Comparison of ENCODE assay signal across 1 cellular context in genomic region chr12:76030378-76031080, GRCh38.
TF ChIP-seq lines count a peak whose summit lies in the region.

No MANE protein-coding gene starts in this region.

TF ChIP-seq in HepG2, 621 proteins besides CTCF, POLR2A, EP300 and RAD21 (continued from another document):
- TF ChIP-seq REL (CRISPR knock-in tag; conservative IDR thresholded peaks at IDR 0.05) (no peak), PPARG (CRISPR knock-in tag; conservative IDR thresholded peaks at IDR 0.05) (no peak), ZNF607 (CRISPR knock-in tag; IDR thresholded peaks at IDR 0.05; ENCODE audit: borderline replicate concordance) (no peak), TOPORS (CRISPR knock-in tag; IDR thresholded peaks at IDR 0.05) (no peak; the same call in 1 of the 2 replicates), SRY (CRISPR knock-in tag; IDR thresholded peaks at IDR 0.05) (no peak), ZSCAN31 (CRISPR knock-in tag; IDR thresholded peaks at IDR 0.05; ENCODE audit: low read depth) (no peak), ZNF24 (IDR thresholded peaks at IDR 0.05) (no peak), ZNF572 (CRISPR knock-in tag; IDR thresholded peaks at IDR 0.05) (0 out of 2 replicates have a peak, but pooled peaks have one; percentile 31), ZNF615 (CRISPR knock-in tag; IDR thresholded peaks at IDR 0.05; ENCODE audit: borderline replicate concordance) (no peak), DNMT3B (CRISPR knock-in tag; conservative IDR thresholded peaks at IDR 0.05) (no peak), TAF1 (CRISPR knock-in tag; IDR thresholded peaks at IDR 0.05) (no peak), ZNF678 (CRISPR knock-in tag; IDR thresholded peaks at IDR 0.05) (no peak), ARNT2 (CRISPR knock-in tag; IDR thresholded peaks at IDR 0.05; ENCODE audit: low read depth) (no peak), MXD3 (CRISPR knock-in tag; IDR thresholded peaks at IDR 0.05) (no peak), ZNF709 (CRISPR knock-in tag; IDR thresholded peaks at IDR 0.05) (no peak), ZNF879 (CRISPR knock-in tag; IDR thresholded peaks at IDR 0.05) (no peak), ZNF83 (CRISPR knock-in tag; IDR thresholded peaks at IDR 0.05; ENCODE audit: borderline replicate concordance) (no peak), ZSCAN21 (CRISPR knock-in tag; IDR thresholded peaks at IDR 0.05; ENCODE audit: borderline replicate concordance) (no peak; the same call in 1 of the 2 replicates), SOX6 (IDR thresholded peaks at IDR 0.05) (no peak), SOX6 (CRISPR knock-in tag; IDR thresholded peaks at IDR 0.05) (no peak), SETDB1 (CRISPR knock-in tag; IDR thresholded peaks at IDR 0.05; ENCODE audit: borderline replicate concordance) (no peak), PRMT3 (CRISPR knock-in tag; IDR thresholded peaks at IDR 0.05; ENCODE audit: borderline replicate concordance, low read depth) (no peak), ZBTB21 (CRISPR knock-in tag; IDR thresholded peaks at IDR 0.05) (no peak), MBNL3 (CRISPR knock-in tag; conservative IDR thresholded peaks at IDR 0.05) (no peak), NR3C1 (CRISPR knock-in tag; IDR thresholded peaks at IDR 0.05) (no peak), ZMYM2 (CRISPR knock-in tag; IDR thresholded peaks at IDR 0.05) (no peak), HNRNPK (IDR thresholded peaks at IDR 0.05; ENCODE audit: low read depth, low read length, poor library complexity, severe bottlenecking) (peak; percentile 92), ZNF790 (CRISPR knock-in tag; IDR thresholded peaks at IDR 0.05; ENCODE audit: borderline replicate concordance) (no peak), ZNF318 (CRISPR knock-in tag; IDR thresholded peaks at IDR 0.05) (no peak), ZNF44 (CRISPR knock-in tag; IDR thresholded peaks at IDR 0.05) (no peak), ZBTB20 (CRISPR knock-in tag; IDR thresholded peaks at IDR 0.05; ENCODE audit: borderline replicate concordance, low read depth) (0 out of 2 replicates have a peak, but pooled peaks have one; percentile 1), ETV6 (CRISPR knock-in tag; conservative IDR thresholded peaks at IDR 0.05) (no peak), ZNF564 (CRISPR knock-in tag; IDR thresholded peaks at IDR 0.05) (0 out of 2 replicates have a peak, but pooled peaks have one; percentile 1), RAD51 (IDR thresholded peaks at IDR 0.05; ENCODE audit: borderline replicate concordance) (no peak), ZNF333 (CRISPR knock-in tag; IDR thresholded peaks at IDR 0.05; ENCODE audit: borderline replicate concordance) (no peak), FOXK1 (CRISPR knock-in tag; IDR thresholded peaks at IDR 0.05; ENCODE audit: borderline replicate concordance, low read depth) (no peak), ATM (IDR thresholded peaks at IDR 0.05; ENCODE audit: borderline replicate concordance) (no peak), ZNF10 (CRISPR knock-in tag; IDR thresholded peaks at IDR 0.05; ENCODE audit: borderline replicate concordance, low read depth) (no peak), ATF1 (CRISPR knock-in tag; IDR thresholded peaks at IDR 0.05) (no peak)
- TF ChIP-seq, protein P1, sequence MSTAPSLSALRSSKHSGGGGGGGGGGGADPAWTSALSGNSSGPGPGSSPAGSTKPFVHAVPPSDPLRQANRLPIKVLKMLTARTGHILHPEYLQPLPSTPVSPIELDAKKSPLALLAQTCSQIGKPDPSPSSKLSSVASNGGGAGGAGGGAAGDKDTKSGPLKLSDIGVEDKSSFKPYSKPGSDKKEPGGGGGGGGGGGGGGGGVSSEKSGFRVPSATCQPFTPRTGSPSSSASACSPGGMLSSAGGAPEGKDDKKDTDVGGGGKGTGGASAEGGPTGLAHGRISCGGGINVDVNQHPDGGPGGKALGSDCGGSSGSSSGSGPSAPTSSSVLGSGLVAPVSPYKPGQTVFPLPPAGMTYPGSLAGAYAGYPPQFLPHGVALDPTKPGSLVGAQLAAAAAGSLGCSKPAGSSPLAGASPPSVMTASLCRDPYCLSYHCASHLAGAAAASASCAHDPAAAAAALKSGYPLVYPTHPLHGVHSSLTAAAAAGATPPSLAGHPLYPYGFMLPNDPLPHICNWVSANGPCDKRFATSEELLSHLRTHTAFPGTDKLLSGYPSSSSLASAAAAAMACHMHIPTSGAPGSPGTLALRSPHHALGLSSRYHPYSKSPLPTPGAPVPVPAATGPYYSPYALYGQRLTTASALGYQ (CRISPR knock-in tag; IDR thresholded peaks at IDR 0.05), result no peak
- TF ChIP-seq, protein P2, sequence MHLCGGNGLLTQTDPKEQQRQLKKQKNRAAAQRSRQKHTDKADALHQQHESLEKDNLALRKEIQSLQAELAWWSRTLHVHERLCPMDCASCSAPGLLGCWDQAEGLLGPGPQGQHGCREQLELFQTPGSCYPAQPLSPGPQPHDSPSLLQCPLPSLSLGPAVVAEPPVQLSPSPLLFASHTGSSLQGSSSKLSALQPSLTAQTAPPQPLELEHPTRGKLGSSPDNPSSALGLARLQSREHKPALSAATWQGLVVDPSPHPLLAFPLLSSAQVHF (CRISPR knock-in tag; IDR thresholded peaks at IDR 0.05), result no peak
- TF ChIP-seq, protein P3, sequence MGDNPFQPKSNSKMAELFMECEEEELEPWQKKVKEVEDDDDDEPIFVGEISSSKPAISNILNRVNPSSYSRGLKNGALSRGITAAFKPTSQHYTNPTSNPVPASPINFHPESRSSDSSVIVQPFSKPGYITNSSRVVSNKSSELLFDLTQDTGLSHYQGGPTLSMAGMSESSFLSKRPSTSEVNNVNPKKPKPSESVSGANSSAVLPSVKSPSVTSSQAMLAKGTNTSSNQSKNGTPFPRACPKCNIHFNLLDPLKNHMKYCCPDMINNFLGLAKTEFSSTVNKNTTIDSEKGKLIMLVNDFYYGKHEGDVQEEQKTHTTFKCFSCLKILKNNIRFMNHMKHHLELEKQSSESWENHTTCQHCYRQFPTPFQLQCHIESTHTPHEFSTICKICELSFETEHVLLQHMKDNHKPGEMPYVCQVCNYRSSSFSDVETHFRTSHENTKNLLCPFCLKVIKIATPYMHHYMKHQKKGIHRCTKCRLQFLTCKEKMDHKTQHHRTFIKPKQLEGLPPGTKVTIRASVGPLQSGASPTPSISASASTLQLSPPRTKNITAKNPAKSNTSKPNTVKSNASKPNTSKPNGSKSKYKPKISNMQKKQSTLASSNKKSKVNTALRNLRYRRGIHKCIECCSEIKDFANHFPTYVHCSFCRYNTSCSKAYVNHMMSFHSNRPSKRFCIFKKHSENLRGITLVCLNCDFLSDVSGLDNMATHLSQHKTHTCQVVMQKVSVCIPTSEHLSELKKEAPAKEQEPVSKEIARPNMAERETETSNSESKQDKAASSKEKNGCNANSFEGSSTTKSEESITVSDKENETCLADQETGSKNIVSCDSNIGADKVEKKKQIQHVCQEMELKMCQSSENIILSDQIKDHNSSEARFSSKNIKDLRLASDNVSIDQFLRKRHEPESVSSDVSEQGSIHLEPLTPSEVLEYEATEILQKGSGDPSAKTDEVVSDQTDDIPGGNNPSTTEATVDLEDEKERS (CRISPR knock-in tag; IDR thresholded peaks at IDR 0.05), result 0 out of 2 replicates have a peak, but pooled peaks have one; percentile 28
- TF ChIP-seq, protein P4, sequence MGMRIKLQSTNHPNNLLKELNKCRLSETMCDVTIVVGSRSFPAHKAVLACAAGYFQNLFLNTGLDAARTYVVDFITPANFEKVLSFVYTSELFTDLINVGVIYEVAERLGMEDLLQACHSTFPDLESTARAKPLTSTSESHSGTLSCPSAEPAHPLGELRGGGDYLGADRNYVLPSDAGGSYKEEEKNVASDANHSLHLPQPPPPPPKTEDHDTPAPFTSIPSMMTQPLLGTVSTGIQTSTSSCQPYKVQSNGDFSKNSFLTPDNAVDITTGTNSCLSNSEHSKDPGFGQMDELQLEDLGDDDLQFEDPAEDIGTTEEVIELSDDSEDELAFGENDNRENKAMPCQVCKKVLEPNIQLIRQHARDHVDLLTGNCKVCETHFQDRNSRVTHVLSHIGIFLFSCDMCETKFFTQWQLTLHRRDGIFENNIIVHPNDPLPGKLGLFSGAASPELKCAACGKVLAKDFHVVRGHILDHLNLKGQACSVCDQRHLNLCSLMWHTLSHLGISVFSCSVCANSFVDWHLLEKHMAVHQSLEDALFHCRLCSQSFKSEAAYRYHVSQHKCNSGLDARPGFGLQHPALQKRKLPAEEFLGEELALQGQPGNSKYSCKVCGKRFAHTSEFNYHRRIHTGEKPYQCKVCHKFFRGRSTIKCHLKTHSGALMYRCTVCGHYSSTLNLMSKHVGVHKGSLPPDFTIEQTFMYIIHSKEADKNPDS (CRISPR knock-in tag; IDR thresholded peaks at IDR 0.05), result peak; percentile 4; the same call in 1 of the 2 replicates
- TF ChIP-seq, protein P5, sequence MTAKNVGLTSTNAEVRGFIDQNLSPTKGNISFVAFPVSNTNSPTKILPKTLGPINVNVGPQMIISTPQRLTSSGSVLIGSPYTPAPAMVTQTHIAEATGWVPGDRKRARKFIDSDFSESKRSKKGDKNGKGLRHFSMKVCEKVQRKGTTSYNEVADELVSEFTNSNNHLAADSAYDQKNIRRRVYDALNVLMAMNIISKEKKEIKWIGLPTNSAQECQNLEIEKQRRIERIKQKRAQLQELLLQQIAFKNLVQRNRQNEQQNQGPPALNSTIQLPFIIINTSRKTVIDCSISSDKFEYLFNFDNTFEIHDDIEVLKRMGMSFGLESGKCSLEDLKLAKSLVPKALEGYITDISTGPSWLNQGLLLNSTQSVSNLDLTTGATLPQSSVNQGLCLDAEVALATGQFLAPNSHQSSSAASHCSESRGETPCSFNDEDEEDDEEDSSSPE (CRISPR knock-in tag; IDR thresholded peaks at IDR 0.05), result no peak
- TF ChIP-seq, protein P6, sequence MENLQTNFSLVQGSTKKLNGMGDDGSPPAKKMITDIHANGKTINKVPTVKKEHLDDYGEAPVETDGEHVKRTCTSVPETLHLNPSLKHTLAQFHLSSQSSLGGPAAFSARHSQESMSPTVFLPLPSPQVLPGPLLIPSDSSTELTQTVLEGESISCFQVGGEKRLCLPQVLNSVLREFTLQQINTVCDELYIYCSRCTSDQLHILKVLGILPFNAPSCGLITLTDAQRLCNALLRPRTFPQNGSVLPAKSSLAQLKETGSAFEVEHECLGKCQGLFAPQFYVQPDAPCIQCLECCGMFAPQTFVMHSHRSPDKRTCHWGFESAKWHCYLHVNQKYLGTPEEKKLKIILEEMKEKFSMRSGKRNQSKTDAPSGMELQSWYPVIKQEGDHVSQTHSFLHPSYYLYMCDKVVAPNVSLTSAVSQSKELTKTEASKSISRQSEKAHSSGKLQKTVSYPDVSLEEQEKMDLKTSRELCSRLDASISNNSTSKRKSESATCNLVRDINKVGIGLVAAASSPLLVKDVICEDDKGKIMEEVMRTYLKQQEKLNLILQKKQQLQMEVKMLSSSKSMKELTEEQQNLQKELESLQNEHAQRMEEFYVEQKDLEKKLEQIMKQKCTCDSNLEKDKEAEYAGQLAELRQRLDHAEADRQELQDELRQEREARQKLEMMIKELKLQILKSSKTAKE (CRISPR knock-in tag; IDR thresholded peaks at IDR 0.05; ENCODE audit: borderline replicate concordance), result peak; percentile 56; the same call in 1 of the 2 replicates
